In the genomic region with DNA sequence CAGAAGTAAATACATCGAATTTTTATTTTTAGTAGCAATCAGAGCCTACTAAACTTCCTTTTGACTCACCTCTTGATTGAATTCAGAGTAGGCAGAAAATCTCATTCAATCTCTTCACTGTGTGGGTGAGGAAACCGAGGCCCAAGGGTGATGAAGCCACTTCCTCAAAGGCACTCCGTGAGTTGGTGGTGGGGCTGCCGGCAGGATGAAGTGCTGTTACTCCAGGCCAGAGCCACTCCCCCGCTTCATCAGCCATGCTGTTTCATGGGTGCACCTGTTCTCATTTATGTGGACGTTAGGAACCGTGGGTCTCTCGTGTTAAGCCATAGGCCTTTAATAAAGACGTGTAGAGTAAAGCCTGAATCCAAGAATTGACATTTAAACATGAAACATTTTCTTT, we compare ENCODE assay signal across 9 cellular contexts. TPM values are rescaled to one million over a fixed set of nuclear protein-coding genes. Genes with fewer than 3 reads are reported as not detected.
A peak's percentile ranks its signal among the peaks of the same experiment; 100 is the strongest.
DNase-seq lines count a peak whose midpoint lies in the region; ATAC-seq, FAIRE-seq and TF ChIP-seq lines count a peak whose summit lies in the region.
"Had no signal": no experiment of that assay in that cellular context is flagged by ENCODE, and none has a peak within 500 bp of the region (broad histone marks: within the 10 kb centered on the region; RNA-seq: fewer than 3 reads in every experiment).

No MANE protein-coding gene starts in this region.

- FAIRE-seq in GM12892 (lab: Jason Lieb, UNC): no peak

- peaks cover 15% of the 10 kb centered on the region for H3K4me1 Mint-ChIP-seq in T-helper 1 cell treated with Interleukin-12 subunit alpha and Interleukin-12 subunit beta and Interleukin-4 antibody, amounts not matched to agents 30 μg/mL and 1 μg/mL, for 36 hours (ENCODE audit: low read depth)
- peaks cover 27% of the 10 kb centered on the region for H3K4me1 Mint-ChIP-seq in stimulated activated naive CD8-positive, alpha-beta T cell treated with anti-CD3 and anti-CD28 coated beads, Interleukin-15, amount 100 ng/mL, for 72 hours

- H3K9me3 Mint-ChIP-seq in T-helper 1 cell treated with Interleukin-12 subunit alpha and Interleukin-12 subunit beta and Interleukin-4 antibody, amounts not matched to agents 30 μg/mL and 1 μg/mL, for 36 hours: no peaks in the 10 kb centered on the region
- H3K9me3 Mint-ChIP-seq in stimulated activated naive CD8-positive, alpha-beta T cell treated with anti-CD3 and anti-CD28 coated beads, Interleukin-15, amount 100 ng/mL, for 72 hours: no peaks in the 10 kb centered on the region
- H3K9me3 Mint-ChIP-seq: H9 had no signal

- H3K4me3 Mint-ChIP-seq in T-helper 1 cell treated with Interleukin-12 subunit alpha and Interleukin-12 subunit beta and Interleukin-4 antibody, amounts not matched to agents 30 μg/mL and 1 μg/mL, for 36 hours: peak overlapping the region; percentile 35
- H3K4me3 Mint-ChIP-seq in stimulated activated naive CD8-positive, alpha-beta T cell treated with anti-CD3 and anti-CD28 coated beads, Interleukin-15, amount 100 ng/mL, for 72 hours: peak overlapping the region in 1 of 2 donors; percentile 54
- H3K4me3 Mint-ChIP-seq: H9 had no signal

- H3K27ac Mint-ChIP-seq in T-helper 1 cell treated with Interleukin-12 subunit alpha and Interleukin-12 subunit beta and Interleukin-4 antibody, amounts not matched to agents 30 μg/mL and 1 μg/mL, for 36 hours: peak overlapping the region; percentile 52
- H3K27ac Mint-ChIP-seq in stimulated activated naive CD8-positive, alpha-beta T cell treated with anti-CD3 and anti-CD28 coated beads, Interleukin-15, amount 100 ng/mL, for 72 hours: no peak overlapping the region
- H3K27ac Mint-ChIP-seq: H9 had no signal

- no peaks in the 10 kb centered on the region for H3K36me3 Mint-ChIP-seq in T-helper 1 cell treated with Interleukin-12 subunit alpha and Interleukin-12 subunit beta and Interleukin-4 antibody, amounts not matched to agents 30 μg/mL and 1 μg/mL, for 36 hours (ENCODE audit: low read depth)

- TF ChIP-seq POLR2A in GM12892 (IDR thresholded peaks at IDR 0.05; ENCODE audit: low read depth, low read length): no peak

- peaks cover 8% of the 10 kb centered on the region for H3K27me3 Mint-ChIP-seq in T-helper 1 cell treated with Interleukin-12 subunit alpha and Interleukin-12 subunit beta and Interleukin-4 antibody, amounts not matched to agents 30 μg/mL and 1 μg/mL, for 36 hours (ENCODE audit: low read depth)
- no peaks in the 10 kb centered on the region for H3K27me3 Mint-ChIP-seq in stimulated activated naive CD8-positive, alpha-beta T cell treated with anti-CD3 and anti-CD28 coated beads, Interleukin-15, amount 100 ng/mL, for 72 hours

- no peak for DNase-seq in activated CD4-positive, CD25-positive, alpha-beta regulatory T cell treated with anti-CD3 and anti-CD28 coated beads, Interleukin-2, amount 50 U/mL, for 72 hours
- DNase-seq in effector CD4-positive, alpha-beta T cell: peak; percentile 28
- peak; percentile 30 to 71 for DNase-seq in stimulated activated naive CD8-positive, alpha-beta T cell treated with anti-CD3 and anti-CD28 coated beads, Interleukin-15, amount 100 ng/mL, for 72 hours
- DNase-seq in GM12892 (ENCODE audit: insufficient read length) (no peak), NCI-H524 treated with DMSO at 0.1 percent for 48 hours (lab: John Stamatoyannopoulos, UW) (no peak), epidermal melanocyte (ENCODE audit: insufficient read length, low spot score) (no peak)
- DNase-seq: H9 had no signal

- ATAC-seq in activated CD4-positive, CD25-positive, alpha-beta regulatory T cell treated with anti-CD3 and anti-CD28 coated beads, Interleukin-2, amount 50 U/mL, for 24 hours: peak; percentile 88 to 95
- peak; percentile 98 for ATAC-seq in stimulated activated naive CD8-positive, alpha-beta T cell treated with anti-CD3 and anti-CD28 coated beads, Interleukin-15, amount 100 ng/mL, for 72 hours

RNA-seq across cellular contexts. Expression of a gene that starts 13.2 kb away (rescaled TPM):
- polyA plus RNA-seq in GM12892 (2012; ENCODE audit: missing spikeins): 14.6 TPM

RNA-seq across cellular contexts. Expression of a gene that starts 20.8 kb away (rescaled TPM):
- 77.9 TPM for polyA plus RNA-seq in GM12892 (2012; ENCODE audit: missing spikeins)

Comparison
In these comparisons a context has a peak if more than half of its experiments do, and no peak if none do; other contexts are left out.
1. DNase-seq: peak in effector CD4-positive, alpha-beta T cell (single experiment) and stimulated activated naive CD8-positive, alpha-beta T cell treated with anti-CD3 and anti-CD28 coated beads, Interleukin-15, amount 100 ng/mL, for 72 hours (2 of 2); none in activated CD4-positive, CD25-positive, alpha-beta regulatory T cell treated with anti-CD3 and anti-CD28 coated beads, Interleukin-2, amount 50 U/mL, for 72 hours (single experiment), GM12892 (single experiment), NCI-H524 treated with DMSO at 0.1 percent for 48 hours (single experiment) and epidermal melanocyte (single experiment).